In genomic region chr3:127997961-127998360, GRCh38 we compare ENCODE assay signal across 1 cellular context.
TF ChIP-seq lines count a peak whose summit lies in the region.

No MANE protein-coding gene starts in this region.

TF ChIP-seq in HepG2, 621 proteins besides CTCF, POLR2A, EP300 and RAD21 (continued from another document and continues in another):
- TF ChIP-seq POGK (CRISPR knock-in tag; conservative IDR thresholded peaks at IDR 0.05) (peak; percentile 34; the same call in 1 of the 2 replicates), HOMEZ (CRISPR knock-in tag; IDR thresholded peaks at IDR 0.05; ENCODE audit: low read depth) (peak; percentile 90), ZNF292 (CRISPR knock-in tag; IDR thresholded peaks at IDR 0.05; ENCODE audit: borderline replicate concordance, low read depth) (peak; percentile 99), GABPB1 (CRISPR knock-in tag; IDR thresholded peaks at IDR 0.05) (peak; percentile 42; the same call in 1 of the 2 replicates), HMGXB3 (CRISPR knock-in tag; IDR thresholded peaks at IDR 0.05; ENCODE audit: borderline replicate concordance) (peak; percentile 79; the same call in 1 of the 2 replicates), ZNF232 (CRISPR knock-in tag; IDR thresholded peaks at IDR 0.05; ENCODE audit: borderline replicate concordance) (no peak), TBX3 (IDR thresholded peaks at IDR 0.05; ENCODE audit: borderline replicate concordance) (peak; percentile 69; the same call in 1 of the 2 replicates), PRDM10 (CRISPR knock-in tag; IDR thresholded peaks at IDR 0.05; ENCODE audit: low read depth) (peak; percentile 57; the same call in 1 of the 2 replicates), HOXD1 (CRISPR knock-in tag; IDR thresholded peaks at IDR 0.05) (0 out of 2 replicates have a peak, but pooled peaks have one; percentile 34), BCL6 (CRISPR knock-in tag; IDR thresholded peaks at IDR 0.05) (peak; percentile 88), TSC22D2 (CRISPR knock-in tag; IDR thresholded peaks at IDR 0.05; ENCODE audit: borderline replicate concordance) (no peak), RXRA (CRISPR knock-in tag; IDR thresholded peaks at IDR 0.05) (peak; percentile 83), MEIS1 (CRISPR knock-in tag; IDR thresholded peaks at IDR 0.05; ENCODE audit: borderline replicate concordance) (peak; percentile 78; the same call in 1 of the 2 replicates), ZFP91 (CRISPR knock-in tag; IDR thresholded peaks at IDR 0.05; ENCODE audit: borderline replicate concordance) (peak; percentile 51; the same call in 1 of the 2 replicates), THRA (CRISPR knock-in tag; IDR thresholded peaks at IDR 0.05; ENCODE audit: borderline replicate concordance) (peak; percentile 88; the same call in 1 of the 2 replicates), SSRP1 (CRISPR knock-in tag; IDR thresholded peaks at IDR 0.05) (peak; percentile 58; the same call in 1 of the 2 replicates), ZNF710 (CRISPR knock-in tag; IDR thresholded peaks at IDR 0.05; ENCODE audit: borderline replicate concordance) (peak; percentile 65), SPEN (CRISPR knock-in tag; IDR thresholded peaks at IDR 0.05; ENCODE audit: low read depth) (peak; percentile 45; the same call in 1 of the 2 replicates), NR2F2 (IDR thresholded peaks at IDR 0.05; ENCODE audit: borderline replicate concordance, low read depth) (peak; percentile 41; the same call in 1 of the 2 replicates), ZNF280D (CRISPR knock-in tag; IDR thresholded peaks at IDR 0.05) (peak; percentile 71; the same call in 1 of the 2 replicates), HOXA3 (CRISPR knock-in tag; IDR thresholded peaks at IDR 0.05) (peak; percentile 81), ZNF282 (IDR thresholded peaks at IDR 0.05; ENCODE audit: partially characterized antibody) (no peak), ZNF180 (CRISPR knock-in tag; IDR thresholded peaks at IDR 0.05; ENCODE audit: borderline replicate concordance, low read depth) (no peak), ZNF614 (CRISPR knock-in tag; IDR thresholded peaks at IDR 0.05; ENCODE audit: borderline replicate concordance) (peak; percentile 75; the same call in 1 of the 2 replicates), ATF7 (IDR thresholded peaks at IDR 0.05) (no peak), ATF7 (CRISPR knock-in tag; IDR thresholded peaks at IDR 0.05) (peak; percentile 67), ZNF414 (CRISPR knock-in tag; IDR thresholded peaks at IDR 0.05) (peak; percentile 77; the same call in 1 of the 2 replicates), SAP130 (CRISPR knock-in tag; IDR thresholded peaks at IDR 0.05; ENCODE audit: low read depth) (peak; percentile 93), KLF16 (CRISPR knock-in tag; IDR thresholded peaks at IDR 0.05) (peak in 1 of 2 experiments; percentile 60; a peak in 1 of 4 replicates), SIX1 (CRISPR knock-in tag; IDR thresholded peaks at IDR 0.05; ENCODE audit: borderline replicate concordance) (peak; percentile 32; the same call in 1 of the 2 replicates), HNF4A (CRISPR knock-in tag; IDR thresholded peaks at IDR 0.05) (peak; percentile 79), NFRKB (IDR thresholded peaks at IDR 0.05) (no peak), HDAC6 (IDR thresholded peaks at IDR 0.05; ENCODE audit: low read depth, low read length) (no peak)
